37 cellular contexts compared by ENCODE assay signal in genomic region chr1:7655354-7655753, GRCh38.
"Had no signal": no experiment of that assay in that cellular context is flagged by ENCODE, and none has a peak within 500 bp of the region (broad histone marks: within the 10 kb centered on the region; RNA-seq: fewer than 3 reads in every experiment).

No MANE protein-coding gene starts in this region.

- H3K9me3 Mint-ChIP-seq: activated naive CD8-positive, alpha-beta T cell treated with anti-CD3 and anti-CD28 coated beads for 36 hours; central memory CD8-positive, alpha-beta T cell; T-cell had no signal

- H3K27me3 ChIP-seq: cardiac muscle cell, Peyer's patch had no signal

- DNase-seq: activated CD4-positive, alpha-beta memory T cell treated with anti-CD3 and anti-CD28 coated beads, Interleukin-2, amount 10 ng/mL, durations not matched to agents 7 days and 5 days; activated CD4-positive, alpha-beta T cell treated with anti-CD3 and anti-CD28 coated beads for 1 hour; activated CD4-positive, alpha-beta T cell treated with anti-CD3 and anti-CD28 coated beads for 48 hours; activated CD4-positive, CD25-positive, alpha-beta regulatory T cell; activated CD8-positive, alpha-beta memory T cell treated with anti-CD3 and anti-CD28 coated beads for 24 hours; activated CD8-positive, alpha-beta memory T cell treated with anti-CD3 and anti-CD28 coated beads, Interleukin-2, amount 10 ng/mL, durations not matched to agents 7 days and 5 days; activated CD8-positive, alpha-beta memory T cell treated with anti-CD3 and anti-CD28 coated beads, Interleukin-2, amount 50 U/mL, for 48 hours; activated effector memory CD4-positive, alpha-beta T cell treated with Interleukin-2 at 50 U/mL for 16 hours; activated naive CD4-positive, alpha-beta T cell; activated naive CD4-positive, alpha-beta T cell treated with anti-CD3 and anti-CD28 coated beads, Interleukin-2, amount 50 U/mL, for 16 hours; activated naive CD8-positive, alpha-beta T cell treated with anti-CD3 and anti-CD28 coated beads for 36 hours; activated T-cell treated with anti-CD3 and anti-CD28 coated beads, Interleukin-2, amount 50 U/mL, for 48 hours; amniotic stem cell; aorta; brain microvascular endothelial cell; MM.1S; MV-4-11; NCI-H1092; NCI-H1436 treated with DMSO at 0.1 percent for 48 hours; NCI-H1694 treated with DMSO at 0.1 percent for 48 hours; NCI-H2029; NCI-H345; NCI-H524 treated with DMSO at 0.1 percent for 48 hours; NK-92 treated with Interleukin-12 subunit alpha and Interleukin-12 subunit beta, amount 100 ng/mL, for 24 hours; PC-3; Peyer's patch; SIG-M5; T-cell; T-helper 2 cell; T1000; WERI-Rb-1 had no signal

- H3K27me3 Mint-ChIP-seq: activated CD4-positive, alpha-beta memory T cell treated with anti-CD3 and anti-CD28 coated beads, Interleukin-2, amount 10 ng/mL, durations not matched to agents 7 days and 5 days; activated CD8-positive, alpha-beta memory T cell treated with anti-CD3 and anti-CD28 coated beads, Interleukin-2, amount 10 ng/mL, durations not matched to agents 7 days and 5 days; activated naive CD8-positive, alpha-beta T cell treated with anti-CD3 and anti-CD28 coated beads for 36 hours; central memory CD8-positive, alpha-beta T cell had no signal

- H3K4me1 ChIP-seq: Peyer's patch had no signal

- H3K36me3 ChIP-seq: brain microvascular endothelial cell, cardiac muscle cell, Peyer's patch, WERI-Rb-1 had no signal

- H3K9ac ChIP-seq: KMS-11 had no signal

- ATAC-seq: activated CD8-positive, alpha-beta memory T cell treated with anti-CD3 and anti-CD28 coated beads, Interleukin-2, amount 10 ng/mL, durations not matched to agents 7 days and 5 days; PC-3; Right ventricle myocardium inferior; SK-N-SH treated with all-trans-retinoic acid at 6 μM for 48 hours; T-cell had no signal

- H3K9me3 ChIP-seq: Peyer's patch had no signal

- H3K4me1 Mint-ChIP-seq: activated CD4-positive, alpha-beta memory T cell treated with anti-CD3 and anti-CD28 coated beads, Interleukin-2, amount 10 ng/mL, durations not matched to agents 7 days and 5 days; activated naive CD8-positive, alpha-beta T cell treated with anti-CD3 and anti-CD28 coated beads for 36 hours; central memory CD8-positive, alpha-beta T cell; T-cell had no signal

- H3K27ac Mint-ChIP-seq: activated CD4-positive, alpha-beta memory T cell treated with anti-CD3 and anti-CD28 coated beads, Interleukin-2, amount 10 ng/mL, durations not matched to agents 7 days and 5 days; activated CD8-positive, alpha-beta memory T cell treated with anti-CD3 and anti-CD28 coated beads, Interleukin-2, amount 10 ng/mL, durations not matched to agents 7 days and 5 days; activated naive CD8-positive, alpha-beta T cell treated with anti-CD3 and anti-CD28 coated beads for 36 hours; T-cell had no signal

- H3K36me3 Mint-ChIP-seq: activated CD8-positive, alpha-beta memory T cell treated with anti-CD3 and anti-CD28 coated beads, Interleukin-2, amount 10 ng/mL, durations not matched to agents 7 days and 5 days; activated naive CD8-positive, alpha-beta T cell treated with anti-CD3 and anti-CD28 coated beads for 36 hours; T-cell had no signal

- H3K4me2 ChIP-seq: KMS-11 had no signal

- H3K4me3 ChIP-seq: cardiac muscle cell, Peyer's patch had no signal

- H3K4me3 Mint-ChIP-seq: activated CD4-positive, alpha-beta memory T cell treated with anti-CD3 and anti-CD28 coated beads, Interleukin-2, amount 10 ng/mL, durations not matched to agents 7 days and 5 days; activated CD8-positive, alpha-beta memory T cell treated with anti-CD3 and anti-CD28 coated beads, Interleukin-2, amount 10 ng/mL, durations not matched to agents 7 days and 5 days; activated naive CD8-positive, alpha-beta T cell treated with anti-CD3 and anti-CD28 coated beads for 36 hours; central memory CD8-positive, alpha-beta T cell; T-cell had no signal

- H3K27ac ChIP-seq: brain microvascular endothelial cell, cardiac muscle cell, KMS-11, Peyer's patch, RWPE1, WERI-Rb-1 had no signal
